Comparison of ENCODE assay signal across 28 cellular contexts in genomic region chr3:111292117-111292516, GRCh38.
"Had no signal": no experiment of that assay in that cellular context is flagged by ENCODE, and none has a peak within 500 bp of the region (broad histone marks: within the 10 kb centered on the region; RNA-seq: fewer than 3 reads in every experiment).

No MANE protein-coding gene starts in this region.

- H3K9me3 Mint-ChIP-seq: activated CD4-positive, alpha-beta memory T cell treated with anti-CD3 and anti-CD28 coated beads, Interleukin-2, amount 10 ng/mL, durations not matched to agents 7 days and 5 days had no signal

- H3K4me3 Mint-ChIP-seq: activated CD4-positive, alpha-beta memory T cell treated with anti-CD3 and anti-CD28 coated beads, Interleukin-2, amount 10 ng/mL, durations not matched to agents 7 days and 5 days; activated CD8-positive, alpha-beta memory T cell treated with anti-CD3 and anti-CD28 coated beads, Interleukin-2, amount 10 ng/mL, durations not matched to agents 7 days and 5 days; activated naive CD8-positive, alpha-beta T cell treated with anti-CD3 and anti-CD28 coated beads, Interleukin-2, amount 10 ng/mL, durations not matched to agents 7 days and 5 days; brain had no signal

- H3K27ac ChIP-seq: KMS-11, SJCRH30, SK-N-MC, WERI-Rb-1 had no signal

- H3K27me3 ChIP-seq: SJCRH30 had no signal

- H3K4me1 Mint-ChIP-seq: brain had no signal

- ATAC-seq: activated CD8-positive, alpha-beta memory T cell treated with anti-CD3 and anti-CD28 coated beads, Interleukin-2, amount 10 ng/mL, durations not matched to agents 7 days and 5 days; Panc1 had no signal

- H3K9me3 ChIP-seq: SJCRH30 had no signal

- H3K27ac Mint-ChIP-seq: activated CD4-positive, alpha-beta memory T cell treated with anti-CD3 and anti-CD28 coated beads, Interleukin-2, amount 10 ng/mL, durations not matched to agents 7 days and 5 days; activated CD8-positive, alpha-beta memory T cell treated with anti-CD3 and anti-CD28 coated beads, Interleukin-2, amount 10 ng/mL, durations not matched to agents 7 days and 5 days; activated naive CD8-positive, alpha-beta T cell treated with anti-CD3 and anti-CD28 coated beads, Interleukin-2, amount 10 ng/mL, durations not matched to agents 7 days and 5 days; brain had no signal

- H3K4me1 ChIP-seq: SJCRH30 had no signal

- H3K4me3 ChIP-seq: SJCRH30, SK-N-MC had no signal

- H3K36me3 ChIP-seq: SJCRH30, WERI-Rb-1 had no signal

- H3K4me2 ChIP-seq: KMS-11 had no signal

- H3K9ac ChIP-seq: KMS-11 had no signal

- DNase-seq: activated CD4-positive, alpha-beta memory T cell treated with anti-CD3 and anti-CD28 coated beads, Interleukin-2, amount 10 ng/mL, durations not matched to agents 7 days and 5 days; activated CD4-positive, alpha-beta T cell treated with anti-CD3 and anti-CD28 coated beads for 1 hour; activated CD4-positive, alpha-beta T cell treated with anti-CD3 and anti-CD28 coated beads for 48 hours; activated CD4-positive, CD25-positive, alpha-beta regulatory T cell; activated CD8-positive, alpha-beta memory T cell treated with anti-CD3 and anti-CD28 coated beads for 24 hours; activated CD8-positive, alpha-beta memory T cell treated with anti-CD3 and anti-CD28 coated beads, Interleukin-2, amount 10 ng/mL, durations not matched to agents 7 days and 5 days; activated CD8-positive, alpha-beta memory T cell treated with anti-CD3 and anti-CD28 coated beads, Interleukin-2, amount 50 U/mL, for 48 hours; activated effector memory CD4-positive, alpha-beta T cell treated with Interleukin-2 at 50 U/mL for 16 hours; activated naive CD4-positive, alpha-beta T cell; activated naive CD4-positive, alpha-beta T cell treated with anti-CD3 and anti-CD28 coated beads, Interleukin-2, amount 50 U/mL, for 16 hours; activated naive CD8-positive, alpha-beta T cell treated with anti-CD3 and anti-CD28 coated beads, Interleukin-2, amount 10 ng/mL, durations not matched to agents 7 days and 5 days; activated T-cell treated with anti-CD3 and anti-CD28 coated beads, Interleukin-2, amount 50 U/mL, for 48 hours; anterior cingulate cortex; caudate nucleus; NCI-H1105; NCI-H1417 treated with DMSO at 0.1 percent for 48 hours; NCI-H187 treated with DMSO at 0.1 percent for 48 hours; NCI-H2081 treated with DMSO at 0.1 percent for 48 hours; NCI-H345; NCI-H524 treated with DMSO at 0.1 percent for 48 hours; SHP77; T1000; WERI-Rb-1 had no signal

- H3K27me3 Mint-ChIP-seq: activated CD4-positive, alpha-beta memory T cell treated with anti-CD3 and anti-CD28 coated beads, Interleukin-2, amount 10 ng/mL, durations not matched to agents 7 days and 5 days; activated CD8-positive, alpha-beta memory T cell treated with anti-CD3 and anti-CD28 coated beads, Interleukin-2, amount 10 ng/mL, durations not matched to agents 7 days and 5 days; brain had no signal

- H3K36me3 Mint-ChIP-seq: brain had no signal
